In genomic region chr7:83161851-83162401, GRCh38 we compare ENCODE assay signal across 8 cellular contexts. TPM values are rescaled to one million over a fixed set of nuclear protein-coding genes. Genes with fewer than 3 reads are reported as not detected.
DNase-seq lines count a peak whose midpoint lies in the region; ATAC-seq, FAIRE-seq and TF ChIP-seq lines count a peak whose summit lies in the region.

No MANE protein-coding gene starts in this region.

- no peak for TF ChIP-seq POLR2A in esophagus squamous epithelium (IDR thresholded peaks at IDR 0.05)

- intact Hi-C loops in PC-9 (cut with micrococcal nuclease; ENCODE audit: unreplicated experiment), result loop anchor here (5.0 to 10.0 kb wide), 4 partner anchors 110 to 417 kb away; no protein-coding TSS in a partner anchor
- intact Hi-C loops in esophagus squamous epithelium (cut with DNase I), result no loop called here

- H3K27me3 Mint-ChIP-seq in activated naive CD4-positive, alpha-beta T cell treated with anti-CD3 and anti-CD28 coated beads, Interleukin-2, amount 10 ng/mL, durations not matched to agents 7 days and 5 days, result peaks cover 14% of the 10 kb centered on the region

- H3K4me3 ChIP-seq in PC-9 (peak overlapping the region; percentile 98), esophagus squamous epithelium (peak overlapping the region; percentile 63 to 85 (median 68))

- CTCF ChIA-PET in activated naive CD4-positive, alpha-beta T cell treated with anti-CD3 and anti-CD28 coated beads, Interleukin-2, amount 10 ng/mL, durations not matched to agents 7 days and 5 days (lab: Charles Lee), result no interaction called here
- CTCF ChIA-PET in PC-9 (lab: Charles Lee), result interaction anchor here (0.5 kb wide), 1 partner anchor 174 kb away, joined by 3 read pairs; no protein-coding TSS in a partner anchor

- peak overlapping the region; percentile 70 for H3K27ac ChIP-seq in PC-9
- peak overlapping the region; percentile 63 to 81 (median 78) for H3K27ac ChIP-seq in esophagus squamous epithelium

- H3K4me1 ChIP-seq in PC-9 (replicated peaks; ENCODE audit: insufficient read depth), result peaks cover 18% of the 10 kb centered on the region
- H3K4me1 ChIP-seq in esophagus squamous epithelium, result peaks cover 0 to 21% (median 0%) of the 10 kb centered on the region in 3 donors

- H3K9me3 ChIP-seq in PC-9 (ENCODE audit: insufficient read depth, low read depth) (no peaks in the 10 kb centered on the region), esophagus squamous epithelium (no peaks in the 10 kb centered on the region)

- H3K9me3 Mint-ChIP-seq in activated naive CD4-positive, alpha-beta T cell treated with anti-CD3 and anti-CD28 coated beads, Interleukin-2, amount 10 ng/mL, durations not matched to agents 7 days and 5 days, result no peaks in the 10 kb centered on the region

- TF ChIP-seq CTCF in PC-9 (conservative IDR thresholded peaks at IDR 0.05), result no peak
- TF ChIP-seq CTCF in esophagus squamous epithelium (IDR thresholded peaks at IDR 0.05), result no peak

- 3 to 13% methylated on average over 17 of the region's 17 CpGs for WGBS in esophagus squamous epithelium, 2 donors

- DNase-seq in activated naive CD4-positive, alpha-beta T cell treated with anti-CD3 and anti-CD28 coated beads, Interleukin-2, amount 10 ng/mL, durations not matched to agents 7 days and 5 days, result no peak
- DNase-seq in activated naive CD4-positive, alpha-beta T cell treated with anti-CD3 and anti-CD28 coated beads, Interleukin-2, amount 50 U/mL, for 16 hours, result no peak
- DNase-seq in PC-9 (no peak), esophagus squamous epithelium (lab: John Stamatoyannopoulos, UW) (no peak), renal cortical epithelial cell (ENCODE audit: low read depth) (peak; percentile 2), frontal cortex (ENCODE audit: low spot score in 2 of 2) (no peak)

- peak overlapping the region; percentile 97 for H2AFZ ChIP-seq in PC-9

- ATAC-seq in GM21717 (IDR thresholded peaks at IDR 0.05; ENCODE audit: unreplicated experiment), result no peak
- ATAC-seq in HG02610 (IDR thresholded peaks at IDR 0.05; ENCODE audit: unreplicated experiment), result no peak

- no peaks in the 10 kb centered on the region for H4K20me1 ChIP-seq in PC-9 (ENCODE audit: insufficient read depth)

- H3K4me3 Mint-ChIP-seq in activated naive CD4-positive, alpha-beta T cell treated with anti-CD3 and anti-CD28 coated beads, Interleukin-2, amount 10 ng/mL, durations not matched to agents 7 days and 5 days, result peak overlapping the region; percentile 8

- no peaks in the 10 kb centered on the region for H3K36me3 Mint-ChIP-seq in activated naive CD4-positive, alpha-beta T cell treated with anti-CD3 and anti-CD28 coated beads, Interleukin-2, amount 10 ng/mL, durations not matched to agents 7 days and 5 days

- H3K27me3 ChIP-seq in PC-9 (ENCODE audit: insufficient read depth, low read depth) (no peaks in the 10 kb centered on the region), esophagus squamous epithelium (peaks cover 0 to 7% (median 0%) of the 10 kb centered on the region in 4 donors)

- no TSS peak for BruUV-seq in PC-9 (replicated peaks; lab: Mats Ljungman, UMichigan)

- POLR2A ChIA-PET in PC-9 (lab: Charles Lee; ENCODE audit: unreplicated experiment), result no interaction called here

- no peak overlapping the region for H3K27ac Mint-ChIP-seq in activated naive CD4-positive, alpha-beta T cell treated with anti-CD3 and anti-CD28 coated beads, Interleukin-2, amount 10 ng/mL, durations not matched to agents 7 days and 5 days

- H3K4me1 Mint-ChIP-seq in activated naive CD4-positive, alpha-beta T cell treated with anti-CD3 and anti-CD28 coated beads, Interleukin-2, amount 10 ng/mL, durations not matched to agents 7 days and 5 days, result no peaks in the 10 kb centered on the region

- H3K36me3 ChIP-seq in PC-9 (ENCODE audit: low read depth), result no peaks in the 10 kb centered on the region
- H3K36me3 ChIP-seq in esophagus squamous epithelium, result no peaks in the 10 kb centered on the region

- H3K9me2 ChIP-seq in PC-9 (ENCODE audit: insufficient read depth), result no peaks in the 10 kb centered on the region

- H3K79me2 ChIP-seq in PC-9 (ENCODE audit: low read depth), result no peaks in the 10 kb centered on the region

- no peak for FAIRE-seq in frontal cortex (lab: Jason Lieb, UNC)

- peaks cover 8% of the 10 kb centered on the region; the same call in 1 of the 2 replicates for H3F3A ChIP-seq in PC-9 (ENCODE audit: insufficient read depth, low read depth)

- peak overlapping the region; percentile 88 for H3K4me2 ChIP-seq in PC-9

RNA-seq across cellular contexts. Expression of gene PCLO, which starts 0.8 kb away (rescaled TPM):
- total RNA-seq in PC-9 (2021), result 2.6 and 4.0 TPM in 2 replicates
- 10 to 100 TPM in 1 of 4 donors, 1 to 10 TPM in 3; 3.3 to 17.8 (median 5.3) TPM for total RNA-seq in esophagus squamous epithelium
- total RNA-seq in renal cortical epithelial cell, result 0.35 and 5.2 TPM in 2 replicates
- 41.2 TPM for total RNA-seq in frontal cortex
